Comparison of ENCODE assay signal across 20 cellular contexts in genomic region chrX:119624951-119625668, GRCh38. TPM values are rescaled to one million over a fixed set of nuclear protein-coding genes. Genes with fewer than 3 reads are reported as not detected.
DNase-seq lines count a peak whose midpoint lies in the region; ATAC-seq and TF ChIP-seq lines count a peak whose summit lies in the region.
"Had no signal": no experiment of that assay in that cellular context is flagged by ENCODE, and none has a peak within 500 bp of the region (broad histone marks: within the 10 kb centered on the region; RNA-seq: fewer than 3 reads in every experiment).

No MANE protein-coding gene starts in this region.

- intact Hi-C loops in activated naive CD4-positive, alpha-beta T cell treated with anti-CD3 and anti-CD28 coated beads for 36 hours (cut with micrococcal nuclease), result no loop called here

- H3K79me2 ChIP-seq in KMS-11 (ENCODE audit: insufficient read depth, low read depth), result no peaks in the 10 kb centered on the region

- H3K27me3 ChIP-seq in KMS-11 (ENCODE audit: insufficient read depth, low read depth), result no peaks in the 10 kb centered on the region
- H3K27me3 ChIP-seq: heart right ventricle, ovary had no signal

- H3K4me1 Mint-ChIP-seq in activated naive CD4-positive, alpha-beta T cell treated with anti-CD3 and anti-CD28 coated beads, Interleukin-2, amount 10 ng/mL, durations not matched to agents 7 days and 5 days, result peaks cover 2% of the 10 kb centered on the region
- H3K4me1 Mint-ChIP-seq in activated naive CD4-positive, alpha-beta T cell treated with anti-CD3 and anti-CD28 coated beads for 36 hours (ENCODE audit: low read depth), result no peaks in the 10 kb centered on the region
- H3K4me1 Mint-ChIP-seq in immature natural killer cell, result no peaks in the 10 kb centered on the region
- peaks cover 14 to 15% of the 10 kb centered on the region in 2 donors for H3K4me1 Mint-ChIP-seq in stimulated activated naive B cell treated with anti-CD40 and anti-IgM and Interleukin-4, amounts not matched to agents 10 μg/mL and 1 μg/mL and 100 μg/mL, for 72 hours

- no peak for ATAC-seq in stimulated activated naive B cell treated with anti-CD40 and anti-IgM and Interleukin-4, amounts not matched to agents 10 μg/mL and 1 μg/mL and 100 μg/mL, for 72 hours (replicated peaks)
- no peak for ATAC-seq in HG03571 (IDR thresholded peaks at IDR 0.05; ENCODE audit: unreplicated experiment)
- ATAC-seq: activated T-cell treated with anti-CD3 and anti-CD28 coated beads, Interleukin-2, amount 50 U/mL, for 4 hours; heart right ventricle; Panc1; SK-N-SH treated with all-trans-retinoic acid at 6 μM for 48 hours; stimulated activated memory B cell treated with anti-CD40 and anti-IgM and Interleukin-4, amounts not matched to agents 10 μg/mL and 1 μg/mL and 100 μg/mL, for 72 hours had no signal

- no peaks in the 10 kb centered on the region for H4K20me1 ChIP-seq in KMS-11 (ENCODE audit: insufficient read depth)

- peak overlapping the region; percentile 68 for H3K4me2 ChIP-seq in KMS-11

- H3K27ac Mint-ChIP-seq in activated naive CD4-positive, alpha-beta T cell treated with anti-CD3 and anti-CD28 coated beads, Interleukin-2, amount 10 ng/mL, durations not matched to agents 7 days and 5 days, result peak overlapping the region; percentile 7
- H3K27ac Mint-ChIP-seq in activated naive CD4-positive, alpha-beta T cell treated with anti-CD3 and anti-CD28 coated beads for 36 hours, result no peak overlapping the region
- peak overlapping the region in 4 of 6 donors; percentile 10 to 61 (median 34) for H3K27ac Mint-ChIP-seq in immature natural killer cell
- peak overlapping the region; percentile 43 for H3K27ac Mint-ChIP-seq in stimulated activated naive B cell treated with anti-CD40 and anti-IgM and Interleukin-4, amounts not matched to agents 10 μg/mL and 1 μg/mL and 100 μg/mL, for 72 hours
- H3K27ac Mint-ChIP-seq: stimulated activated memory B cell treated with anti-CD40 and anti-IgM and Interleukin-4, amounts not matched to agents 10 μg/mL and 1 μg/mL and 100 μg/mL, for 72 hours had no signal

- H3K27ac ChIP-seq in KMS-11, result peak overlapping the region; percentile 87
- H3K27ac ChIP-seq: heart right ventricle, ovary had no signal

- H3K36me3 ChIP-seq in KMS-11 (ENCODE audit: insufficient read depth), result no peaks in the 10 kb centered on the region
- H3K36me3 ChIP-seq: ovary had no signal

- H3K27me3 Mint-ChIP-seq in activated naive CD4-positive, alpha-beta T cell treated with anti-CD3 and anti-CD28 coated beads, Interleukin-2, amount 10 ng/mL, durations not matched to agents 7 days and 5 days, result no peaks in the 10 kb centered on the region
- no peaks in the 10 kb centered on the region for H3K27me3 Mint-ChIP-seq in activated naive CD4-positive, alpha-beta T cell treated with anti-CD3 and anti-CD28 coated beads for 36 hours (ENCODE audit: low read depth)
- peaks cover 0 to 3% (median 0%) of the 10 kb centered on the region in 3 donors for H3K27me3 Mint-ChIP-seq in immature natural killer cell (ENCODE audit: low read depth in 3 of 3)
- H3K27me3 Mint-ChIP-seq in stimulated activated naive B cell treated with anti-CD40 and anti-IgM and Interleukin-4, amounts not matched to agents 10 μg/mL and 1 μg/mL and 100 μg/mL, for 72 hours, result no peaks in the 10 kb centered on the region
- H3K27me3 Mint-ChIP-seq: stimulated activated memory B cell treated with anti-CD40 and anti-IgM and Interleukin-4, amounts not matched to agents 10 μg/mL and 1 μg/mL and 100 μg/mL, for 72 hours had no signal

- no peak for DNase-seq in activated naive CD4-positive, alpha-beta T cell treated with anti-CD3 and anti-CD28 coated beads, Interleukin-2, amount 10 ng/mL, durations not matched to agents 7 days and 5 days
- DNase-seq in activated naive CD4-positive, alpha-beta T cell treated with anti-CD3 and anti-CD28 coated beads for 36 hours, result no peak
- DNase-seq in immature natural killer cell (no peak), NCI-H510A treated with DMSO at 0.1 percent for 48 hours (lab: John Stamatoyannopoulos, UW) (no peak)
- no peak for DNase-seq in stimulated activated naive B cell treated with anti-CD40 and anti-IgM and Interleukin-4, amounts not matched to agents 10 μg/mL and 1 μg/mL and 100 μg/mL, for 72 hours
- DNase-seq: activated T-cell treated with anti-CD3 and anti-CD28 coated beads, Interleukin-2, amount 50 U/mL, for 4 hours; COR-L47; heart right ventricle; KBM-7; kidney glomerular epithelial cell; NCI-H2081; NCI-H345; ovary; Right ventricle myocardium superior had no signal

- no peaks in the 10 kb centered on the region for H3K9me3 Mint-ChIP-seq in activated naive CD4-positive, alpha-beta T cell treated with anti-CD3 and anti-CD28 coated beads, Interleukin-2, amount 10 ng/mL, durations not matched to agents 7 days and 5 days
- H3K9me3 Mint-ChIP-seq in activated naive CD4-positive, alpha-beta T cell treated with anti-CD3 and anti-CD28 coated beads for 36 hours, result no peaks in the 10 kb centered on the region
- H3K9me3 Mint-ChIP-seq in immature natural killer cell, result no peaks in the 10 kb centered on the region
- H3K9me3 Mint-ChIP-seq in stimulated activated naive B cell treated with anti-CD40 and anti-IgM and Interleukin-4, amounts not matched to agents 10 μg/mL and 1 μg/mL and 100 μg/mL, for 72 hours, result no peaks in the 10 kb centered on the region
- H3K9me3 Mint-ChIP-seq: activated T-cell treated with anti-CD3 and anti-CD28 coated beads, Interleukin-2, amount 50 U/mL, for 4 hours; stimulated activated memory B cell treated with anti-CD40 and anti-IgM and Interleukin-4, amounts not matched to agents 10 μg/mL and 1 μg/mL and 100 μg/mL, for 72 hours had no signal

- H3K4me3 ChIP-seq in KMS-11 (IDR thresholded peaks at IDR 0.05; ENCODE audit: insufficient read depth, low read depth, low read length), result no peak overlapping the region
- H3K4me3 ChIP-seq: heart right ventricle, ovary had no signal

- peak overlapping the region; percentile 43; the same call in 1 of the 2 replicates for H3K9ac ChIP-seq in KMS-11

- H3K36me3 Mint-ChIP-seq in activated naive CD4-positive, alpha-beta T cell treated with anti-CD3 and anti-CD28 coated beads, Interleukin-2, amount 10 ng/mL, durations not matched to agents 7 days and 5 days, result peaks cover 23% of the 10 kb centered on the region
- peaks cover 9% of the 10 kb centered on the region for H3K36me3 Mint-ChIP-seq in activated naive CD4-positive, alpha-beta T cell treated with anti-CD3 and anti-CD28 coated beads for 36 hours (ENCODE audit: low read depth)
- peaks cover 0 to 29% (median 16%) of the 10 kb centered on the region in 3 donors for H3K36me3 Mint-ChIP-seq in immature natural killer cell
- H3K36me3 Mint-ChIP-seq in stimulated activated naive B cell treated with anti-CD40 and anti-IgM and Interleukin-4, amounts not matched to agents 10 μg/mL and 1 μg/mL and 100 μg/mL, for 72 hours, result peaks cover 16 to 41% of the 10 kb centered on the region in 2 donors

- no peak overlapping the region for H3K4me3 Mint-ChIP-seq in activated naive CD4-positive, alpha-beta T cell treated with anti-CD3 and anti-CD28 coated beads, Interleukin-2, amount 10 ng/mL, durations not matched to agents 7 days and 5 days
- H3K4me3 Mint-ChIP-seq in activated naive CD4-positive, alpha-beta T cell treated with anti-CD3 and anti-CD28 coated beads for 36 hours, result no peak overlapping the region
- H3K4me3 Mint-ChIP-seq in immature natural killer cell, result no peak overlapping the region
- no peak overlapping the region for H3K4me3 Mint-ChIP-seq in stimulated activated naive B cell treated with anti-CD40 and anti-IgM and Interleukin-4, amounts not matched to agents 10 μg/mL and 1 μg/mL and 100 μg/mL, for 72 hours
- H3K4me3 Mint-ChIP-seq: activated T-cell treated with anti-CD3 and anti-CD28 coated beads, Interleukin-2, amount 50 U/mL, for 4 hours; nephron; stimulated activated memory B cell treated with anti-CD40 and anti-IgM and Interleukin-4, amounts not matched to agents 10 μg/mL and 1 μg/mL and 100 μg/mL, for 72 hours had no signal

- peaks cover 88% of the 10 kb centered on the region for H3K4me1 ChIP-seq in KMS-11 (ENCODE audit: low read depth, poor library complexity, severe bottlenecking)

- CTCF ChIA-PET in activated naive CD4-positive, alpha-beta T cell treated with anti-CD3 and anti-CD28 coated beads, Interleukin-2, amount 10 ng/mL, durations not matched to agents 7 days and 5 days (lab: Charles Lee), result interaction anchor here (0.7 kb wide), 1 partner anchor 104 kb away, joined by 3 read pairs; no protein-coding TSS in a partner anchor
- CTCF ChIA-PET in activated naive CD4-positive, alpha-beta T cell treated with anti-CD3 and anti-CD28 coated beads for 36 hours (lab: Charles Lee), result interaction anchor here (0.6 to 1.9 kb wide), 3 partner anchors 9 to 31 kb away, joined by 4 to 5 read pairs (median 4); no protein-coding TSS in a partner anchor

- no peak for TF ChIP-seq CTCF in KMS-11 (conservative IDR thresholded peaks at IDR 0.05; ENCODE audit: low read depth, low read length)

- H2AFZ ChIP-seq in KMS-11 (ENCODE audit: low read depth), result no peak overlapping the region

RNA-seq across cellular contexts. Expression of gene NKRF, which starts 18.9 kb away (rescaled TPM):
- 10 to 100 TPM; 15.8 to 17.0 TPM for total RNA-seq in activated naive CD4-positive, alpha-beta T cell treated with anti-CD3 and anti-CD28 coated beads for 36 hours
- 1 to 10 TPM; 2.4 to 4.2 (median 2.6) TPM for polyA plus RNA-seq in immature natural killer cell

RNA-seq across cellular contexts. Expression of gene UBE2A, which starts 50.7 kb away (rescaled TPM):
- total RNA-seq in activated naive CD4-positive, alpha-beta T cell treated with anti-CD3 and anti-CD28 coated beads for 36 hours, result 10 to 100 TPM; 46.1 to 49.8 TPM
- 10 to 100 TPM; 72.8 to 96.1 (median 76.0) TPM for polyA plus RNA-seq in immature natural killer cell

RNA-seq across cellular contexts. Expression of gene STEEP1, which starts 59.9 kb away (rescaled TPM):
- total RNA-seq in activated naive CD4-positive, alpha-beta T cell treated with anti-CD3 and anti-CD28 coated beads for 36 hours, result 10 to 100 TPM; 19.6 to 20.7 TPM
- polyA plus RNA-seq in immature natural killer cell, result 10 to 100 TPM in 2 of 3 donors, 1 to 10 TPM in 1; 5.5 to 21.1 (median 11.2) TPM
